ENCODE assay signal across 9 cellular contexts in genomic region chr19:41927810-41928192, GRCh38. TPM values are rescaled to one million over a fixed set of nuclear protein-coding genes. Genes with fewer than 3 reads are reported as not detected.
A peak's percentile ranks its signal among the peaks of the same experiment; 100 is the strongest.
DNase-seq lines count a peak whose midpoint lies in the region; ATAC-seq, FAIRE-seq and TF ChIP-seq lines count a peak whose summit lies in the region.
"Had no signal": no experiment of that assay in that cellular context is flagged by ENCODE, and none has a peak within 500 bp of the region (broad histone marks: within the 10 kb centered on the region; RNA-seq: fewer than 3 reads in every experiment).

No MANE protein-coding gene starts in this region.

- TF ChIP-seq CTCF in activated CD8-positive, alpha-beta T cell treated with anti-CD3 and anti-CD28 coated beads for 36 hours (IDR thresholded peaks at IDR 0.05), result no peak
- no peak for TF ChIP-seq CTCF in hepatocyte (IDR thresholded peaks at IDR 0.05; ENCODE audit: poor library complexity)

- H3K36me3 ChIP-seq in hepatocyte (replicated peaks; ENCODE audit: insufficient read depth, low read depth), result no peaks in the 10 kb centered on the region

- DNase-seq in activated CD4-positive, alpha-beta T cell treated with anti-CD3 and anti-CD28 coated beads for 36 hours, result peak; percentile 49
- DNase-seq in activated CD4-positive, alpha-beta T cell treated with anti-CD3 and anti-CD28 coated beads, Interleukin-2, amount 50 U/mL, for 4 hours, result no peak
- no peak for DNase-seq in activated CD8-positive, alpha-beta T cell treated with anti-CD3 and anti-CD28 coated beads for 36 hours
- DNase-seq in hepatocyte (ENCODE audit: low spot score), result no peak
- DNase-seq in stimulated activated naive CD4-positive, alpha-beta T cell treated with Interleukin-2 at 50 U/mL for 16 hours (lab: John Stamatoyannopoulos, UW), result peak; percentile 16
- DNase-seq in H54 (ENCODE audit: insufficient read length, low spot score), result no peak
- DNase-seq in NCI-H226, result no peak
- DNase-seq: left cardiac atrium had no signal

- CTCF ChIA-PET in activated CD4-positive, alpha-beta T cell treated with anti-CD3 and anti-CD28 coated beads for 36 hours (lab: Charles Lee), result interaction anchor here (0.6 to 1.5 kb wide), 4 partner anchors 14 to 55 kb away, joined by 3 to 4 read pairs (median 3); no protein-coding TSS in a partner anchor
- CTCF ChIA-PET in activated CD8-positive, alpha-beta T cell treated with anti-CD3 and anti-CD28 coated beads for 36 hours (lab: Charles Lee), result interaction anchor here (0.9 to 1.7 kb wide), 5 partner anchors 18 to 36 kb away, joined by 3 to 5 read pairs (median 4); partner anchors contain the start of gene RABAC1

- peak overlapping the region; percentile 100 for H3K4me2 ChIP-seq in hepatocyte

- peak overlapping the region; percentile 77 for H3K4me3 Mint-ChIP-seq in activated CD4-positive, alpha-beta T cell treated with anti-CD3 and anti-CD28 coated beads for 36 hours
- peak overlapping the region; percentile 75 for H3K4me3 Mint-ChIP-seq in activated CD8-positive, alpha-beta T cell treated with anti-CD3 and anti-CD28 coated beads for 36 hours

- H3K4me1 ChIP-seq in hepatocyte (ENCODE audit: insufficient read depth), result peaks cover 11% of the 10 kb centered on the region

- no peak for TF ChIP-seq POLR2A in H54 (IDR thresholded peaks at IDR 0.05; ENCODE audit: low read depth, low read length)

- no peaks in the 10 kb centered on the region for H3K9me3 Mint-ChIP-seq in activated CD4-positive, alpha-beta T cell treated with anti-CD3 and anti-CD28 coated beads for 36 hours (ENCODE audit: low read depth)
- H3K9me3 Mint-ChIP-seq in activated CD8-positive, alpha-beta T cell treated with anti-CD3 and anti-CD28 coated beads for 36 hours, result no peaks in the 10 kb centered on the region

- no peaks in the 10 kb centered on the region for H4K20me1 ChIP-seq in hepatocyte (ENCODE audit: insufficient read depth, poor library complexity, severe bottlenecking)

- H3K27ac ChIP-seq in hepatocyte, result no peak overlapping the region

- ATAC-seq in activated CD4-positive, alpha-beta T cell treated with anti-CD3 and anti-CD28 coated beads for 36 hours, result peak; percentile 6
- peak; percentile 8 for ATAC-seq in activated CD8-positive, alpha-beta T cell treated with anti-CD3 and anti-CD28 coated beads for 36 hours
- no peak for ATAC-seq in HG03280 (IDR thresholded peaks at IDR 0.05; ENCODE audit: unreplicated experiment)

- POLR2A ChIA-PET in activated CD4-positive, alpha-beta T cell treated with anti-CD3 and anti-CD28 coated beads for 36 hours (lab: Charles Lee), result no interaction called here
- POLR2A ChIA-PET in activated CD8-positive, alpha-beta T cell treated with anti-CD3 and anti-CD28 coated beads for 36 hours (lab: Charles Lee), result interaction anchor here (0.9 to 2.7 kb wide), 8 partner anchors 15 to 67 kb away, joined by 3 to 10 read pairs (median 3); partner anchors contain the start of gene RPS19

- H3K27me3 Mint-ChIP-seq in activated CD4-positive, alpha-beta T cell treated with anti-CD3 and anti-CD28 coated beads for 36 hours, result peaks cover 4% of the 10 kb centered on the region
- peaks cover 9% of the 10 kb centered on the region for H3K27me3 Mint-ChIP-seq in activated CD8-positive, alpha-beta T cell treated with anti-CD3 and anti-CD28 coated beads for 36 hours

- no peaks in the 10 kb centered on the region for H3K9me3 ChIP-seq in hepatocyte (ENCODE audit: low read depth)

- peaks cover 24% of the 10 kb centered on the region for H3K4me1 Mint-ChIP-seq in activated CD4-positive, alpha-beta T cell treated with anti-CD3 and anti-CD28 coated beads for 36 hours
- peaks cover 28% of the 10 kb centered on the region for H3K4me1 Mint-ChIP-seq in activated CD8-positive, alpha-beta T cell treated with anti-CD3 and anti-CD28 coated beads for 36 hours (ENCODE audit: low read depth)

- H3K79me2 ChIP-seq in hepatocyte, result no peaks in the 10 kb centered on the region

- WGBS in hepatocyte (ENCODE audit: low lambda C conversion rate, missing lambda C conversion rate), result 4% methylated on average over 9 of the region's 36 CpGs

- H3K27ac Mint-ChIP-seq in activated CD4-positive, alpha-beta T cell treated with anti-CD3 and anti-CD28 coated beads for 36 hours, result no peak overlapping the region
- H3K27ac Mint-ChIP-seq in activated CD8-positive, alpha-beta T cell treated with anti-CD3 and anti-CD28 coated beads for 36 hours, result no peak overlapping the region

- H3K36me3 Mint-ChIP-seq in activated CD4-positive, alpha-beta T cell treated with anti-CD3 and anti-CD28 coated beads for 36 hours (ENCODE audit: low read depth), result no peaks in the 10 kb centered on the region
- H3K36me3 Mint-ChIP-seq in activated CD8-positive, alpha-beta T cell treated with anti-CD3 and anti-CD28 coated beads for 36 hours (ENCODE audit: low read depth), result no peaks in the 10 kb centered on the region

- intact Hi-C loops in activated CD4-positive, alpha-beta T cell treated with anti-CD3 and anti-CD28 coated beads for 36 hours (cut with DNase I, micrococcal nuclease), result loop anchor here (2.0 to 5.0 kb wide), 3 partner anchors 13 to 41 kb away; no protein-coding TSS in a partner anchor
- intact Hi-C loops in activated CD8-positive, alpha-beta T cell treated with anti-CD3 and anti-CD28 coated beads for 36 hours (cut with micrococcal nuclease), result no loop called here

- no peaks in the 10 kb centered on the region for H3K9me2 ChIP-seq in hepatocyte (replicated peaks; ENCODE audit: insufficient read depth)

- H3K4me3 ChIP-seq in hepatocyte, result peak overlapping the region; percentile 70

- H2AFZ ChIP-seq in hepatocyte, result peak overlapping the region; percentile 66

- FAIRE-seq in H54 (lab: Jason Lieb, UNC), result no peak

- H3K27me3 ChIP-seq in hepatocyte, result peaks cover 90% of the 10 kb centered on the region

RNA-seq across cellular contexts. Expression of gene ERFL, which starts 0.4 kb away (rescaled TPM):
- 1 to 10 TPM; 1.7 to 1.9 TPM for total RNA-seq in activated CD4-positive, alpha-beta T cell treated with anti-CD3 and anti-CD28 coated beads for 36 hours
- 1 to 10 TPM; 1.5 to 1.6 TPM for total RNA-seq in activated CD8-positive, alpha-beta T cell treated with anti-CD3 and anti-CD28 coated beads for 36 hours
- 0.53 TPM in 1 of 2 replicates, not detected in the other for total RNA-seq in hepatocyte
- polyA plus RNA-seq in hepatocyte, result not detected in 2 replicates

RNA-seq across cellular contexts. Expression of gene RABAC1, which starts 31.3 kb away (rescaled TPM):
- total RNA-seq in activated CD4-positive, alpha-beta T cell treated with anti-CD3 and anti-CD28 coated beads for 36 hours, result 10 to 100 TPM; 35.3 to 49.7 TPM
- total RNA-seq in activated CD8-positive, alpha-beta T cell treated with anti-CD3 and anti-CD28 coated beads for 36 hours, result 10 to 100 TPM; 49.6 to 52.4 TPM
- total RNA-seq in hepatocyte, result 203 and 214 TPM in 2 replicates
- 395 and 469 TPM in 2 replicates for polyA plus RNA-seq in hepatocyte

RNA-seq across cellular contexts. Expression of gene ARHGEF1, which starts 44.8 kb away (rescaled TPM):
- 100 to 1,000 TPM; 231 to 276 TPM for total RNA-seq in activated CD4-positive, alpha-beta T cell treated with anti-CD3 and anti-CD28 coated beads for 36 hours
- 100 to 1,000 TPM; 307 to 308 TPM for total RNA-seq in activated CD8-positive, alpha-beta T cell treated with anti-CD3 and anti-CD28 coated beads for 36 hours
- total RNA-seq in hepatocyte, result 22.1 and 29.7 TPM in 2 replicates
- polyA plus RNA-seq in hepatocyte, result 67.8 and 71.7 TPM in 2 replicates

RNA-seq across cellular contexts. Expression of gene CD79A, which starts 50.7 kb away (rescaled TPM):
- total RNA-seq in activated CD4-positive, alpha-beta T cell treated with anti-CD3 and anti-CD28 coated beads for 36 hours, result 1 to 10 TPM; 4.0 to 4.1 TPM
- total RNA-seq in activated CD8-positive, alpha-beta T cell treated with anti-CD3 and anti-CD28 coated beads for 36 hours, result 10 to 100 TPM; 19.3 to 21.0 TPM
- total RNA-seq in hepatocyte, result 0.37 TPM in 1 of 2 replicates, not detected in the other
- polyA plus RNA-seq in hepatocyte, result 0.27 TPM in 1 of 2 replicates, not detected in the other

Comparison
In these comparisons a context has a peak if more than half of its experiments do, and no peak if none do; other contexts are left out.
1. DNase-seq: peak in activated CD4-positive, alpha-beta T cell treated with anti-CD3 and anti-CD28 coated beads for 36 hours (single experiment) and stimulated activated naive CD4-positive, alpha-beta T cell treated with Interleukin-2 at 50 U/mL for 16 hours (single experiment); none in activated CD4-positive, alpha-beta T cell treated with anti-CD3 and anti-CD28 coated beads, Interleukin-2, amount 50 U/mL, for 4 hours (0 of 2), activated CD8-positive, alpha-beta T cell treated with anti-CD3 and anti-CD28 coated beads for 36 hours (single experiment), hepatocyte (single experiment), H54 (single experiment) and NCI-H226 (single experiment).